Comparison of ENCODE assay signal across 8 cellular contexts in genomic region chr6:52503853-52504777, GRCh38.
DNase-seq lines count a peak whose midpoint lies in the region; ATAC-seq, FAIRE-seq and TF ChIP-seq lines count a peak whose summit lies in the region.

No MANE protein-coding gene starts in this region.

- H3K27me3 ChIP-seq in HCT116 (ENCODE audit: insufficient read depth, low read length) (no peaks in the 10 kb centered on the region), NT2/D1 (ENCODE audit: insufficient read depth, insufficient read length) (no peaks in the 10 kb centered on the region)

- no peaks in the 10 kb centered on the region for H3K27me3 Mint-ChIP-seq in natural killer cell treated with Interleukin-12 subunit alpha and Interleukin-12 subunit beta and Interleukin-15 and Interleukin-18, amount 100 ng/mL, for 72 hours

- H3K27ac ChIP-seq in HCT116 (ENCODE audit: low read depth, low read length) (peak overlapping the region; percentile 76), epithelial cell of prostate (peak overlapping the region; percentile 75)

- H3K4me2 ChIP-seq in HCT116 (ENCODE audit: low read length): peak overlapping the region; percentile 77

- H3K79me2 ChIP-seq in HCT116 (ENCODE audit: insufficient read depth, low read length): no peaks in the 10 kb centered on the region

- no peak for FAIRE-seq in GM12892 (lab: Jason Lieb, UNC)

- ATAC-seq in HCT116 (peak; percentile 88), HG03025 (IDR thresholded peaks at IDR 0.05; ENCODE audit: low FRiP score, unreplicated experiment) (no peak), HG03175 (IDR thresholded peaks at IDR 0.05; ENCODE audit: unreplicated experiment) (no peak)
- peak; percentile 47 to 60 for ATAC-seq in natural killer cell treated with Interleukin-12 subunit alpha and Interleukin-12 subunit beta and Interleukin-15 and Interleukin-18, amount 100 ng/mL, for 72 hours

- DNase-seq in HCT116 (ENCODE audit: low read depth, low spot score) (peak; percentile 94), NT2/D1 (ENCODE audit: low read depth, low spot score) (no peak), epithelial cell of prostate (ENCODE audit: low read depth, low spot score) (peak; percentile 94), GF-D8 (lab: John Stamatoyannopoulos, UW) (no peak), GM12892 (ENCODE audit: insufficient read length) (no peak)
- no peak for DNase-seq in natural killer cell treated with Interleukin-12 subunit alpha and Interleukin-12 subunit beta and Interleukin-15 and Interleukin-18, amount 100 ng/mL, for 72 hours (ENCODE audit: low spot score)

- H3K36me3 ChIP-seq in HCT116 (ENCODE audit: control insufficient read depth in 1 of 2, insufficient read depth in 2 of 2, low read length in 2 of 2): peaks cover 3 to 15% of the 10 kb centered on the region in 2 experiments; a peak in 2 of 4 replicates
- peaks cover 83% of the 10 kb centered on the region for H3K36me3 ChIP-seq in NT2/D1 (ENCODE audit: insufficient read depth, insufficient read length, low read length)

- no peaks in the 10 kb centered on the region for H3K9me3 Mint-ChIP-seq in natural killer cell treated with Interleukin-12 subunit alpha and Interleukin-12 subunit beta and Interleukin-15 and Interleukin-18, amount 100 ng/mL, for 72 hours

- no peak for TF ChIP-seq CTCF in HCT116 (IDR thresholded peaks at IDR 0.05 in 2 of 3, conservative IDR thresholded peaks at IDR 0.05 in 1 of 3; ENCODE audit: borderline replicate concordance in 1 of 3, insufficient read depth in 1 of 3, low read depth in 2 of 3, low read length in 2 of 3)

- intact Hi-C loops in HCT116 (cut with micrococcal nuclease): loop anchor here (1.0 to 5.0 kb wide), 6 partner anchors 13 to 158 kb away; partner anchors contain the start of gene TRAM2

- RAD21 ChIA-PET in HCT116 (lab: Charles Lee; ENCODE audit: low non-redundant PET in 1 of 2, low total read pairs in 2 of 2, uncharacterized antibody in 2 of 2, unreplicated experiment in 2 of 2): interaction anchor here (0.7 to 1.1 kb wide), 4 partner anchors 10 to 148 kb away, joined by 3 to 4 read pairs (median 4); no protein-coding TSS in a partner anchor

- POLR2A ChIA-PET in HCT116 (lab: Charles Lee): interaction anchor here (1.0 to 1.6 kb wide), 6 partner anchors 11 to 152 kb away, joined by 3 to 5 read pairs (median 4); no protein-coding TSS in a partner anchor

- peak; percentile 37 for TF ChIP-seq RAD21 in HCT116 (IDR thresholded peaks at IDR 0.05; ENCODE audit: low read depth)

- H3K4me1 ChIP-seq in HCT116 (ENCODE audit: control insufficient read depth in 1 of 2, insufficient read depth in 2 of 2, low read length in 2 of 2): peaks cover 27 to 42% of the 10 kb centered on the region in 2 experiments
- H3K4me1 ChIP-seq in NT2/D1 (ENCODE audit: insufficient read depth, insufficient read length): peaks cover 14% of the 10 kb centered on the region

- TF ChIP-seq POLR2A in HCT116 (IDR thresholded peaks at IDR 0.05; ENCODE audit: borderline replicate concordance, extremely low read depth, insufficient read depth, insufficient read length) (no peak), GM12892 (IDR thresholded peaks at IDR 0.05; ENCODE audit: low read depth, low read length) (no peak)

- H3K9ac ChIP-seq in HCT116 (ENCODE audit: low read length) (peak overlapping the region; percentile 66), NT2/D1 (ENCODE audit: insufficient read length, low read depth) (peak overlapping the region; percentile 42)

- H2AFZ ChIP-seq in HCT116 (ENCODE audit: low read depth, low read length, poor library complexity, severe bottlenecking): no peak overlapping the region

- no TSS peak for BruUV-seq in HCT116 (replicated peaks; lab: Mats Ljungman, UMichigan)

- peaks cover 0 to 4% of the 10 kb centered on the region in 2 donors for H3K4me1 Mint-ChIP-seq in natural killer cell treated with Interleukin-12 subunit alpha and Interleukin-12 subunit beta and Interleukin-15 and Interleukin-18, amount 100 ng/mL, for 72 hours (ENCODE audit: low read depth in 2 of 2)

- CTCF ChIA-PET in HCT116 (lab: Charles Lee): interaction anchor here (0.5 to 1.3 kb wide), 3 partner anchors 11 to 130 kb away, joined by 5 to 6 read pairs (median 5); no protein-coding TSS in a partner anchor

- H3K9me3 ChIP-seq in HCT116 (ENCODE audit: control insufficient read depth in 1 of 2, insufficient read depth in 1 of 2, low read depth in 1 of 2, low read length in 2 of 2) (no peaks in the 10 kb centered on the region), NT2/D1 (ENCODE audit: insufficient read depth, low read length) (no peaks in the 10 kb centered on the region)

- no peaks in the 10 kb centered on the region for H3K9me2 ChIP-seq in HCT116 (ENCODE audit: insufficient read depth)

- no peak overlapping the region for H3K27ac Mint-ChIP-seq in natural killer cell treated with Interleukin-12 subunit alpha and Interleukin-12 subunit beta and Interleukin-15 and Interleukin-18, amount 100 ng/mL, for 72 hours

- no peak overlapping the region for H3K4me3 Mint-ChIP-seq in natural killer cell treated with Interleukin-12 subunit alpha and Interleukin-12 subunit beta and Interleukin-15 and Interleukin-18, amount 100 ng/mL, for 72 hours

- H4K20me1 ChIP-seq in HCT116 (ENCODE audit: insufficient read depth): no peaks in the 10 kb centered on the region

- H3K36me3 Mint-ChIP-seq in natural killer cell treated with Interleukin-12 subunit alpha and Interleukin-12 subunit beta and Interleukin-15 and Interleukin-18, amount 100 ng/mL, for 72 hours: no peaks in the 10 kb centered on the region

- peak overlapping the region; percentile 13 to 35; a peak in 3 of 4 replicates for H3K4me3 ChIP-seq in HCT116 (replicated peaks in 1 of 2; ENCODE audit: low read depth in 1 of 2, low read length in 2 of 2)
- H3K4me3 ChIP-seq in NT2/D1 (ENCODE audit: insufficient read length, low read depth): no peak overlapping the region

TF ChIP-seq in HCT116, 20 proteins besides CTCF, POLR2A, EP300 and RAD21 (continues in another document):
- TF ChIP-seq EGR1 (IDR thresholded peaks at IDR 0.05; ENCODE audit: low read depth) (no peak; the same call in 1 of the 2 replicates), ZFX (IDR thresholded peaks at IDR 0.05) (no peak), YY1 (IDR thresholded peaks at IDR 0.05; ENCODE audit: extremely low read depth, insufficient replicate concordance, low read depth, low read length) (peak; percentile 15), POLR2AphosphoS5 (IDR thresholded peaks at IDR 0.05; ENCODE audit: low read depth, low read length) (peak; percentile 72), EZH2phosphoT487 (IDR thresholded peaks at IDR 0.05; ENCODE audit: borderline replicate concordance) (no peak), ELF1 (IDR thresholded peaks at IDR 0.05; ENCODE audit: borderline replicate concordance, low read depth) (no peak; the same call in 1 of the 2 replicates), EZH2 (IDR thresholded peaks at IDR 0.05) (no peak), SIN3A (IDR thresholded peaks at IDR 0.05; ENCODE audit: low read depth) (peak; percentile 93), SP1 (IDR thresholded peaks at IDR 0.05; ENCODE audit: low read depth) (peak; percentile 94), CEBPB (IDR thresholded peaks at IDR 0.05; ENCODE audit: low read depth) (peak; percentile 72), JUND (IDR thresholded peaks at IDR 0.05) (peak; percentile 93), TCF7L2 (IDR thresholded peaks at IDR 0.05; ENCODE audit: borderline replicate concordance, extremely low read depth, insufficient read depth, insufficient read length) (peak; percentile 90), ZNF274 (IDR thresholded peaks at IDR 0.05; ENCODE audit: low read depth, low read length) (no peak), CBX3 (IDR thresholded peaks at IDR 0.05; ENCODE audit: low read depth) (peak; percentile 94), SRF (IDR thresholded peaks at IDR 0.05; ENCODE audit: low read depth) (peak; percentile 75), FOSL1 (IDR thresholded peaks at IDR 0.05; ENCODE audit: low read depth) (peak; percentile 90), MAX (IDR thresholded peaks at IDR 0.05) (peak; percentile 94), REST (IDR thresholded peaks at IDR 0.05; ENCODE audit: low read depth) (no peak), ATF3 (IDR thresholded peaks at IDR 0.05) (no peak)

Comparison
In these comparisons a context has a peak if more than half of its experiments do, and no peak if none do; other contexts are left out.
1. ATAC-seq: peak in HCT116 (single experiment) and natural killer cell treated with Interleukin-12 subunit alpha and Interleukin-12 subunit beta and Interleukin-15 and Interleukin-18, amount 100 ng/mL, for 72 hours (2 of 2); none in HG03025 (single experiment) and HG03175 (single experiment).
2. DNase-seq: peak in HCT116 (single experiment) and epithelial cell of prostate (single experiment); none in NT2/D1 (single experiment), natural killer cell treated with Interleukin-12 subunit alpha and Interleukin-12 subunit beta and Interleukin-15 and Interleukin-18, amount 100 ng/mL, for 72 hours (single experiment), GF-D8 (single experiment) and GM12892 (single experiment).